In the genomic region with DNA sequence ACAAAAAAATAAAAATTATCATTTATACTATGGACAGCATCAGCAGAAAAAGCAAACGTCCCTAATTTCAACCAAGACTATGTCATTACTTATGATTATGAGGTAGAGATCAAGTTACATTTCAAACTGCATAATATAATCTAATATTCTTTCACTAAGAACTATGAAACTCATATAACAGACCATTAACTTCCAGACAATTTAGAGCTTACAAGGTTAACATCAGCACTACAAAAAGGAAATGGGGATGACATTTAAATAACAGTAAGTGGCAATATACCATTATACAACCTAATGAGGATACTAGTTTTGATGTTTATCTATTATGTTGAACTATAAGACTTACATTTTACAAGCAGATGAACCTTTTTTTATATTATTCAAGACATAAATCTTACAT, we compare ENCODE assay signal across 25 cellular contexts.
"Had no signal": no experiment of that assay in that cellular context is flagged by ENCODE, and none has a peak within 500 bp of the region (broad histone marks: within the 10 kb centered on the region; RNA-seq: fewer than 3 reads in every experiment).

No MANE protein-coding gene starts in this region.

- H3K27me3 ChIP-seq: brain microvascular endothelial cell, cardiac muscle cell, MG63, Peyer's patch, SJSA1 had no signal

- H3K4me3 ChIP-seq: cardiac muscle cell, MG63, Peyer's patch, SJSA1 had no signal

- H3K36me3 ChIP-seq: brain microvascular endothelial cell, cardiac muscle cell, MG63, Peyer's patch, SJSA1, WERI-Rb-1 had no signal

- H3K27me3 Mint-ChIP-seq: activated CD4-positive, alpha-beta memory T cell treated with anti-CD3 and anti-CD28 coated beads, Interleukin-2, amount 10 ng/mL, durations not matched to agents 7 days and 5 days; activated CD4-positive, alpha-beta T cell treated with anti-CD3 and anti-CD28 coated beads for 36 hours; activated naive CD4-positive, alpha-beta T cell treated with anti-CD3 and anti-CD28 coated beads, Interleukin-2, amount 10 ng/mL, durations not matched to agents 7 days and 5 days; activated naive CD8-positive, alpha-beta T cell treated with anti-CD3 and anti-CD28 coated beads for 36 hours; activated T-helper 17 cell treated with anti-CD3 and anti-CD28 coated beads, Interleukin-2, amount 50 U/mL, for 72 hours had no signal

- H3K4me1 Mint-ChIP-seq: activated CD4-positive, alpha-beta memory T cell treated with anti-CD3 and anti-CD28 coated beads, Interleukin-2, amount 10 ng/mL, durations not matched to agents 7 days and 5 days; activated CD4-positive, alpha-beta T cell treated with anti-CD3 and anti-CD28 coated beads for 36 hours; activated naive CD4-positive, alpha-beta T cell treated with anti-CD3 and anti-CD28 coated beads, Interleukin-2, amount 10 ng/mL, durations not matched to agents 7 days and 5 days; activated T-helper 17 cell treated with anti-CD3 and anti-CD28 coated beads, Interleukin-2, amount 50 U/mL, for 72 hours had no signal

- H3K9me3 Mint-ChIP-seq: activated CD4-positive, alpha-beta memory T cell treated with anti-CD3 and anti-CD28 coated beads, Interleukin-2, amount 10 ng/mL, durations not matched to agents 7 days and 5 days; activated naive CD4-positive, alpha-beta T cell treated with anti-CD3 and anti-CD28 coated beads, Interleukin-2, amount 10 ng/mL, durations not matched to agents 7 days and 5 days; activated naive CD8-positive, alpha-beta T cell treated with anti-CD3 and anti-CD28 coated beads for 36 hours; activated T-helper 17 cell treated with anti-CD3 and anti-CD28 coated beads, Interleukin-2, amount 50 U/mL, for 72 hours had no signal

- ATAC-seq: activated CD4-positive, alpha-beta T cell treated with anti-CD3 and anti-CD28 coated beads for 36 hours; activated T-helper 17 cell treated with anti-CD3 and anti-CD28 coated beads, Interleukin-2, amount 50 U/mL, for 72 hours had no signal

- H3K4me3 Mint-ChIP-seq: activated CD4-positive, alpha-beta memory T cell treated with anti-CD3 and anti-CD28 coated beads, Interleukin-2, amount 10 ng/mL, durations not matched to agents 7 days and 5 days; activated CD4-positive, alpha-beta T cell treated with anti-CD3 and anti-CD28 coated beads for 36 hours; activated naive CD4-positive, alpha-beta T cell treated with anti-CD3 and anti-CD28 coated beads, Interleukin-2, amount 10 ng/mL, durations not matched to agents 7 days and 5 days; activated naive CD8-positive, alpha-beta T cell treated with anti-CD3 and anti-CD28 coated beads for 36 hours; activated T-helper 17 cell treated with anti-CD3 and anti-CD28 coated beads, Interleukin-2, amount 50 U/mL, for 72 hours had no signal

- H3K36me3 Mint-ChIP-seq: activated naive CD4-positive, alpha-beta T cell treated with anti-CD3 and anti-CD28 coated beads, Interleukin-2, amount 10 ng/mL, durations not matched to agents 7 days and 5 days had no signal

- DNase-seq: activated CD4-positive, alpha-beta memory T cell treated with anti-CD3 and anti-CD28 coated beads, Interleukin-2, amount 10 ng/mL, durations not matched to agents 7 days and 5 days; activated CD4-positive, alpha-beta T cell treated with anti-CD3 and anti-CD28 coated beads for 36 hours; activated CD4-positive, alpha-beta T cell treated with anti-CD3 and anti-CD28 coated beads, Interleukin-2, amount 50 U/mL, for 1 hour; activated gamma-delta T cell; activated naive CD4-positive, alpha-beta T cell treated with anti-CD3 and anti-CD28 coated beads, Interleukin-2, amount 10 ng/mL, durations not matched to agents 7 days and 5 days; activated naive CD8-positive, alpha-beta T cell treated with anti-CD3 and anti-CD28 coated beads for 36 hours; activated T-cell treated with anti-CD3 and anti-CD28 coated beads for 4 hours; activated T-cell treated with anti-CD3 and anti-CD28 coated beads, Interleukin-2, amount 50 U/mL, for 48 hours; brain microvascular endothelial cell; MG63; MV-4-11; NCI-H1092 treated with DMSO at 0.1 percent for 48 hours; NCI-H146; NCI-H187 treated with DMSO at 0.1 percent for 48 hours; NCI-H2081 treated with DMSO at 0.1 percent for 48 hours; NCI-H446; NCI-H526; NCI-H82; Peyer's patch; Right ventricle myocardium superior; T-helper 1 cell; WERI-Rb-1 had no signal

- H3K27ac Mint-ChIP-seq: activated CD4-positive, alpha-beta memory T cell treated with anti-CD3 and anti-CD28 coated beads, Interleukin-2, amount 10 ng/mL, durations not matched to agents 7 days and 5 days; activated CD4-positive, alpha-beta T cell treated with anti-CD3 and anti-CD28 coated beads for 36 hours; activated naive CD4-positive, alpha-beta T cell treated with anti-CD3 and anti-CD28 coated beads, Interleukin-2, amount 10 ng/mL, durations not matched to agents 7 days and 5 days; activated naive CD8-positive, alpha-beta T cell treated with anti-CD3 and anti-CD28 coated beads for 36 hours; activated T-helper 17 cell treated with anti-CD3 and anti-CD28 coated beads, Interleukin-2, amount 50 U/mL, for 72 hours had no signal
